In genomic region chr12:121810234-121810817, GRCh38 we compare ENCODE assay signal across 13 cellular contexts. TPM values are rescaled to one million over a fixed set of nuclear protein-coding genes. Genes with fewer than 3 reads are reported as not detected.
DNase-seq lines count a peak whose midpoint lies in the region; ATAC-seq and TF ChIP-seq lines count a peak whose summit lies in the region.
"Had no signal": no experiment of that assay in that cellular context is flagged by ENCODE, and none has a peak within 500 bp of the region (broad histone marks: within the 10 kb centered on the region; RNA-seq: fewer than 3 reads in every experiment).

No MANE protein-coding gene starts in this region.

- peaks cover 91% of the 10 kb centered on the region for H3K36me3 Mint-ChIP-seq in activated T-cell treated with anti-CD3 and anti-CD28 coated beads, Interleukin-2, amount 50 U/mL, for 24 hours (ENCODE audit: low read depth)

- H3K4me1 ChIP-seq in PC-3 (ENCODE audit: insufficient read depth, low read length) = peaks cover 35% of the 10 kb centered on the region
- peaks cover 14% of the 10 kb centered on the region for H3K4me1 ChIP-seq in fibroblast of lung (ENCODE audit: control insufficient read depth, extremely low read depth, insufficient read depth, low read length)
- peaks cover 40 to 55% of the 10 kb centered on the region in 2 donors for H3K4me1 ChIP-seq in gastrocnemius medialis
- no peaks in the 10 kb centered on the region for H3K4me1 ChIP-seq in aorta (ENCODE audit: control insufficient read depth in 1 of 2, insufficient read depth in 2 of 2, low read length in 2 of 2)

- CTCF ChIA-PET in PC-3 (lab: Charles Lee) = interaction anchor here (3.3 kb wide), 1 partner anchor 15 kb away, joined by 95 read pairs; the partner anchor contains the start of gene RHOF

- no peaks in the 10 kb centered on the region for H3K9me2 ChIP-seq in PC-3 (replicated peaks; ENCODE audit: low read length)

- H3K36me3 ChIP-seq in PC-3 (ENCODE audit: low read depth, low read length) (peaks cover 35% of the 10 kb centered on the region), fibroblast of lung (ENCODE audit: control insufficient read depth, insufficient read depth, low read length) (peaks cover 39% of the 10 kb centered on the region), gastrocnemius medialis (peaks cover 0 to 45% of the 10 kb centered on the region in 2 donors), aorta (ENCODE audit: control insufficient read depth in 1 of 2, insufficient read depth in 2 of 2, low read length in 1 of 2) (peaks cover 4 to 14% of the 10 kb centered on the region in 2 donors)

- H3K79me2 ChIP-seq in PC-3 (ENCODE audit: low read length) (peaks cover 97% of the 10 kb centered on the region), fibroblast of lung (ENCODE audit: control insufficient read depth, insufficient read depth, low read length) (peaks cover 91% of the 10 kb centered on the region)

- POLR2A ChIA-PET in PC-3 (lab: Charles Lee; ENCODE audit: unreplicated experiment) = interaction anchor here (1.0 to 1.4 kb wide), 2 partner anchors 8 to 16 kb away, joined by 3 to 24 read pairs; no protein-coding TSS in a partner anchor

- DNase-seq in activated T-cell treated with anti-CD3 and anti-CD28 coated beads, Interleukin-2, amount 50 U/mL, for 24 hours = no peak
- no peak for DNase-seq in activated T-cell treated with anti-CD3 and anti-CD28 coated beads, Interleukin-2, amount 50 U/mL, for 48 hours
- DNase-seq in PC-3 = no peak
- no peak for DNase-seq in fibroblast of lung (ENCODE audit: low read depth in 2 of 2)
- peak in 1 of 2 donors; percentile 14 for DNase-seq in gastrocnemius medialis
- no peak for DNase-seq in aorta
- no peak for DNase-seq in NCI-H2107 (lab: John Stamatoyannopoulos, UW)
- no peak for DNase-seq in NCI-H187 (lab: John Stamatoyannopoulos, UW)
- DNase-seq: caudate nucleus, DMS79 treated with DMSO at 0.1 percent for 48 hours, Kasumi-1, T1000, transverse colon had no signal

- H3K4me2 ChIP-seq in PC-3 (ENCODE audit: low read length) = peak overlapping the region; percentile 81
- H3K4me2 ChIP-seq in fibroblast of lung (ENCODE audit: extremely low read depth, insufficient read depth, low read length) = peak overlapping the region; percentile 100

- WGBS in aorta, 2 donors = 56 to 65% methylated on average over 33 of the region's 33 CpGs

- peak overlapping the region; percentile 91 for H3K27ac Mint-ChIP-seq in activated T-cell treated with anti-CD3 and anti-CD28 coated beads, Interleukin-2, amount 50 U/mL, for 24 hours

- no peaks in the 10 kb centered on the region for H3F3A ChIP-seq in PC-3 (ENCODE audit: low read length, unreplicated experiment)

- H3K27me3 Mint-ChIP-seq in activated T-cell treated with anti-CD3 and anti-CD28 coated beads, Interleukin-2, amount 50 U/mL, for 24 hours = no peaks in the 10 kb centered on the region

- H3K4me1 Mint-ChIP-seq in activated T-cell treated with anti-CD3 and anti-CD28 coated beads, Interleukin-2, amount 50 U/mL, for 24 hours (ENCODE audit: low read depth) = peaks cover 67% of the 10 kb centered on the region

- no peak for TF ChIP-seq POLR2A in gastrocnemius medialis (IDR thresholded peaks at IDR 0.05)

- H3K27me3 ChIP-seq in PC-3 (ENCODE audit: low read length) = no peaks in the 10 kb centered on the region
- no peaks in the 10 kb centered on the region for H3K27me3 ChIP-seq in fibroblast of lung (ENCODE audit: control insufficient read depth, insufficient read depth, low read length)
- no peaks in the 10 kb centered on the region for H3K27me3 ChIP-seq in gastrocnemius medialis
- H3K27me3 ChIP-seq in aorta (ENCODE audit: control insufficient read depth in 1 of 2, insufficient read depth in 2 of 2, low read length in 1 of 2) = no peaks in the 10 kb centered on the region
- H3K27me3 ChIP-seq: transverse colon had no signal

- H3K9me3 ChIP-seq in PC-3 (ENCODE audit: low read length) (no peaks in the 10 kb centered on the region), fibroblast of lung (ENCODE audit: control insufficient read depth, insufficient read depth, low read depth, low read length) (no peaks in the 10 kb centered on the region), gastrocnemius medialis (no peaks in the 10 kb centered on the region), aorta (ENCODE audit: control insufficient read depth, low read length) (no peaks in the 10 kb centered on the region)
- H3K9me3 ChIP-seq: transverse colon had no signal

- no peaks in the 10 kb centered on the region for H3K9me3 Mint-ChIP-seq in activated T-cell treated with anti-CD3 and anti-CD28 coated beads, Interleukin-2, amount 50 U/mL, for 24 hours

- H3K4me3 Mint-ChIP-seq in activated T-cell treated with anti-CD3 and anti-CD28 coated beads, Interleukin-2, amount 50 U/mL, for 24 hours = peak overlapping the region; percentile 85

- H4K20me1 ChIP-seq in PC-3 (ENCODE audit: low read length) = peaks cover 25% of the 10 kb centered on the region
- no peaks in the 10 kb centered on the region for H4K20me1 ChIP-seq in fibroblast of lung (ENCODE audit: control insufficient read depth, extremely low read depth, insufficient read depth, low read length)

- BruUV-seq in PC-3 (replicated peaks; lab: Mats Ljungman, UMichigan) = no TSS peak

- H3K27ac ChIP-seq in PC-3 (ENCODE audit: low read length) (no peak overlapping the region), fibroblast of lung (ENCODE audit: insufficient read depth, low read length) (no peak overlapping the region), gastrocnemius medialis (peak overlapping the region in 3 of 4 donors; percentile 69 to 89 (median 80)), aorta (ENCODE audit: low read depth in 1 of 2, low read length in 2 of 2) (no peak overlapping the region)

- H2AFZ ChIP-seq in PC-3 (ENCODE audit: low read length) = no peak overlapping the region
- no peak overlapping the region for H2AFZ ChIP-seq in fibroblast of lung (ENCODE audit: low read length)

- in situ Hi-C loops in gastrocnemius medialis (cut with MboI; ENCODE audit: low sequenced_read_pairs in 4 of 4) = no loop called here

- intact Hi-C loops in PC-3 (cut with micrococcal nuclease) = no loop called here
- intact Hi-C loops in gastrocnemius medialis (cut with DNase I; ENCODE audit: low total_unique reads) = no loop called here
- intact Hi-C loops in aorta (cut with DNase I) = loop anchor here (2.0 to 5.0 kb wide), 2 partner anchors 16 to 33 kb away; no protein-coding TSS in a partner anchor

- TF ChIP-seq CTCF in PC-3 (conservative IDR thresholded peaks at IDR 0.05; ENCODE audit: low read depth, low read length) (no peak), fibroblast of lung (conservative IDR thresholded peaks at IDR 0.05 in 1 of 2, IDR thresholded peaks at IDR 0.05 in 1 of 2; ENCODE audit: low read depth in 1 of 2, low read length in 2 of 2) (no peak), gastrocnemius medialis (IDR thresholded peaks at IDR 0.05 in 4 of 5, conservative IDR thresholded peaks at IDR 0.05 in 1 of 5) (no peak)

- H3K4me3 ChIP-seq in PC-3 (ENCODE audit: low read length) (peak overlapping the region; percentile 70; the same call in 1 of the 2 replicates), fibroblast of lung (replicated peaks in 1 of 4; ENCODE audit: control extremely low read depth in 1 of 4, insufficient read depth in 1 of 4, low read depth in 3 of 4, low read length in 4 of 4) (peak overlapping the region in 2 of 4 experiments; percentile 57 to 63), gastrocnemius medialis (no peak overlapping the region), aorta (ENCODE audit: low read length in 2 of 2) (no peak overlapping the region)

- no peak overlapping the region for H3K9ac ChIP-seq in PC-3 (ENCODE audit: low read length)
- no peak overlapping the region for H3K9ac ChIP-seq in fibroblast of lung (ENCODE audit: insufficient read depth, low read length)

- no peak for ATAC-seq in PC-3
- no peak for ATAC-seq in gastrocnemius medialis
- ATAC-seq in aorta (ENCODE audit: low FRiP score) = no peak

RNA-seq across cellular contexts. Expression of gene SETD1B, which starts 6.5 kb away (rescaled TPM):
- total RNA-seq in PC-3 (2014; rRNA removed) (7.5 and 13.0 TPM in 2 replicates), fibroblast of lung (2.1 and 3.5 TPM in 2 replicates), gastrocnemius medialis (1 to 10 TPM; 2.2 to 9.3 (median 6.2) TPM), aorta (10 to 100 TPM; 30.9 to 31.9 TPM)
- polyA plus RNA-seq in fibroblast of lung (1.2 and 1.7 TPM in 2 replicates), aorta (10 to 100 TPM in 1 of 2 donors, 1 to 10 TPM in 1; 4.4 to 33.4 TPM)
- 8.7 and 9.8 TPM in 2 replicates for polyA plus RNA-seq in fibroblast of lung (2012)
- 12.2 and 13.1 TPM in 2 replicates for polyA minus RNA-seq in fibroblast of lung (ENCODE audit: low replicate concordance)

RNA-seq across cellular contexts. Expression of gene RHOF, which starts 16.8 kb away (rescaled TPM):
- total RNA-seq in PC-3 (2014; rRNA removed) (232 TPM in 2 replicates), fibroblast of lung (5.6 and 6.8 TPM in 2 replicates), gastrocnemius medialis (1 to 10 TPM; 2.9 to 6.8 (median 4.1) TPM), aorta (10 to 100 TPM in 1 of 2 donors, 1 to 10 TPM in 1; 5.6 to 18.0 TPM)
- polyA plus RNA-seq in fibroblast of lung (2.3 and 4.8 TPM in 2 replicates), aorta (10 to 100 TPM in 1 of 2 donors, 1 to 10 TPM in 1; 5.2 to 12.5 TPM)
- 4.2 and 8.9 TPM in 2 replicates for polyA plus RNA-seq in fibroblast of lung (2012)
- 4.7 and 8.5 TPM in 2 replicates for polyA minus RNA-seq in fibroblast of lung (ENCODE audit: low replicate concordance)

RNA-seq across cellular contexts. Expression of gene HPD, which starts 48.3 kb away (rescaled TPM):
- total RNA-seq in PC-3 (2014; rRNA removed) (not detected in 2 replicates), fibroblast of lung (0.17 and 0.26 TPM in 2 replicates), gastrocnemius medialis (1 to 10 TPM in 3 of 4 donors, not detected in 1; 2.0 to 5.0 (median 2.0) TPM), aorta (1 to 10 TPM; 3.1 to 5.2 TPM)
- polyA plus RNA-seq in fibroblast of lung (0.36 and 0.55 TPM in 2 replicates), aorta (10 to 100 TPM in 1 of 2 donors, 1 to 10 TPM in 1; 6.6 to 14.4 TPM)
- 0.29 and 0.47 TPM in 2 replicates for polyA plus RNA-seq in fibroblast of lung (2012)
- polyA minus RNA-seq in fibroblast of lung (ENCODE audit: low replicate concordance) = 2.6 and 3.3 TPM in 2 replicates

Comparison
In these comparisons a context has a peak if more than half of its experiments do, and no peak if none do; other contexts are left out.
1. H3K27ac ChIP-seq: peak in gastrocnemius medialis (3 of 4); none in PC-3 (single experiment), fibroblast of lung (single experiment) and aorta (0 of 2).
2. RNA of gene RHOF, which starts 16.8 kb away (total RNA-seq): 232 TPM in PC-3; 5.6 to 18.0 TPM in aorta, 5.6 to 6.8 TPM in fibroblast of lung and 2.9 to 6.8 TPM in gastrocnemius medialis; every median in the first group is over 10 times any median in the second.
3. intact Hi-C loops: an anchor here in aorta (2.0 to 5.0 kb wide); none called in PC-3 and gastrocnemius medialis.